In genomic region chr17:75535871-75536270, GRCh38 we compare ENCODE assay signal across 21 cellular contexts. TPM values are rescaled to one million over a fixed set of nuclear protein-coding genes. Genes with fewer than 3 reads are reported as not detected.
DNase-seq lines count a peak whose midpoint lies in the region; ATAC-seq and TF ChIP-seq lines count a peak whose summit lies in the region.
"Had no signal": no experiment of that assay in that cellular context is flagged by ENCODE, and none has a peak within 500 bp of the region (broad histone marks: within the 10 kb centered on the region; RNA-seq: fewer than 3 reads in every experiment).

No MANE protein-coding gene starts in this region.

- peak overlapping the region; percentile 86 for H3K27ac Mint-ChIP-seq in T-helper 2 cell treated with Interferon-gamma antibody and Interleukin-4, amounts not matched to agents 5 μg/mL and 100 μg/mL, for 36 hours
- H3K27ac Mint-ChIP-seq in T-helper 17 cell, result peak overlapping the region; percentile 90
- H3K27ac Mint-ChIP-seq: activated B cell treated with CpG ODN at 0.5 μM for 24 hours, B cell had no signal

- 88 to 93% (median 91%) methylated on average over 8 of the region's 8 CpGs for WGBS in spleen, 5 donors

- H3K9ac ChIP-seq in colonic mucosa (ENCODE audit: low read depth in 2 of 2, low read length in 2 of 2), result peak overlapping the region in 1 of 2 donors; percentile 60
- H3K9ac ChIP-seq: KMS-11 had no signal

- H3K27ac ChIP-seq in colonic mucosa, result peak overlapping the region; percentile 80
- peak overlapping the region in 6 of 8 donors; percentile 42 to 87 (median 66) for H3K27ac ChIP-seq in spleen
- H3K27ac ChIP-seq: 22Rv1, gastroesophageal sphincter, KMS-11 had no signal

- peaks cover 2% of the 10 kb centered on the region for H3K36me3 Mint-ChIP-seq in T-helper 2 cell treated with Interferon-gamma antibody and Interleukin-4, amounts not matched to agents 5 μg/mL and 100 μg/mL, for 36 hours (ENCODE audit: low read depth)
- H3K36me3 Mint-ChIP-seq in T-helper 17 cell (ENCODE audit: low read depth), result no peaks in the 10 kb centered on the region

- no peaks in the 10 kb centered on the region for H3K27me3 Mint-ChIP-seq in T-helper 2 cell treated with Interferon-gamma antibody and Interleukin-4, amounts not matched to agents 5 μg/mL and 100 μg/mL, for 36 hours (ENCODE audit: low read depth)
- no peaks in the 10 kb centered on the region for H3K27me3 Mint-ChIP-seq in T-helper 17 cell
- H3K27me3 Mint-ChIP-seq: activated B cell treated with CpG ODN at 0.5 μM for 24 hours, B cell had no signal

- H3K4me1 ChIP-seq in colonic mucosa (peaks cover 40% of the 10 kb centered on the region), spleen (peaks cover 0 to 47% (median 31%) of the 10 kb centered on the region in 6 donors)
- H3K4me1 ChIP-seq: gastroesophageal sphincter had no signal

- peaks cover 22% of the 10 kb centered on the region for H3K4me1 Mint-ChIP-seq in T-helper 2 cell treated with Interferon-gamma antibody and Interleukin-4, amounts not matched to agents 5 μg/mL and 100 μg/mL, for 36 hours (ENCODE audit: low read depth)
- H3K4me1 Mint-ChIP-seq in T-helper 17 cell, result peaks cover 18% of the 10 kb centered on the region

- no peak for TF ChIP-seq POLR2A in spleen (IDR thresholded peaks at IDR 0.05)

- H3K4me3 Mint-ChIP-seq in T-helper 2 cell treated with Interferon-gamma antibody and Interleukin-4, amounts not matched to agents 5 μg/mL and 100 μg/mL, for 36 hours, result no peak overlapping the region
- H3K4me3 Mint-ChIP-seq in T-helper 17 cell, result no peak overlapping the region
- H3K4me3 Mint-ChIP-seq: activated B cell treated with CpG ODN at 0.5 μM for 24 hours, B cell had no signal

- no peak for TF ChIP-seq CTCF in colonic mucosa (IDR thresholded peaks at IDR 0.05)
- TF ChIP-seq CTCF in spleen (IDR thresholded peaks at IDR 0.05 in 8 of 11, conservative IDR thresholded peaks at IDR 0.05 in 3 of 11), result no peak

- H3K27me3 ChIP-seq in colonic mucosa (no peaks in the 10 kb centered on the region), spleen (replicated peaks in 1 of 7) (no peaks in the 10 kb centered on the region)
- H3K27me3 ChIP-seq: gastroesophageal sphincter had no signal

- ATAC-seq in T-helper 17 cell, result no peak
- ATAC-seq: gastroesophageal sphincter, left lobe of liver had no signal

- H3K36me3 ChIP-seq in colonic mucosa (peaks cover 3% of the 10 kb centered on the region), spleen (peaks cover 0 to 29% (median 2%) of the 10 kb centered on the region in 6 donors)
- H3K36me3 ChIP-seq: gastroesophageal sphincter had no signal

- no peaks in the 10 kb centered on the region for H3K9me3 Mint-ChIP-seq in T-helper 2 cell treated with Interferon-gamma antibody and Interleukin-4, amounts not matched to agents 5 μg/mL and 100 μg/mL, for 36 hours
- H3K9me3 Mint-ChIP-seq: activated B cell treated with CpG ODN at 0.5 μM for 24 hours had no signal

- no peak for DNase-seq in T-helper 2 cell treated with Interferon-gamma antibody and Interleukin-4, amounts not matched to agents 5 μg/mL and 100 μg/mL, for 36 hours (ENCODE audit: low spot score)
- DNase-seq in T-helper 2 cell (no peak), T-helper 17 cell (no peak), colonic mucosa (no peak), spleen (no peak), superior temporal gyrus (ENCODE audit: extremely low spot score) (no peak), UCSD-AML1 (lab: John Stamatoyannopoulos, UW; ENCODE audit: unreplicated experiment) (no peak)
- no peak for DNase-seq in activated CD4-positive, CD25-positive, alpha-beta regulatory T cell treated with anti-CD3 and anti-CD28 coated beads, Interleukin-2, amount 50 U/mL, for 72 hours
- DNase-seq: activated B cell treated with CpG ODN at 0.5 μM for 24 hours, dermis blood vessel endothelial cell, DMS153, GF-D8, HCEC 1CT, NCI-H2029 treated with DMSO at 0.1 percent for 48 hours, NCI-H446 treated with DMSO at 0.1 percent for 48 hours, Right ventricle myocardium superior had no signal

- intact Hi-C loops in colonic mucosa (cut with DNase I) (no loop called here), spleen (cut with DNase I; ENCODE audit: low total_unique reads) (no loop called here)

- H3K9me3 ChIP-seq in T-helper 17 cell (ENCODE audit: control insufficient read depth, low read length, poor library complexity, severe bottlenecking) (no peaks in the 10 kb centered on the region), colonic mucosa (no peaks in the 10 kb centered on the region), spleen (no peaks in the 10 kb centered on the region)
- H3K9me3 ChIP-seq: gastroesophageal sphincter had no signal

- no peak overlapping the region for H3K4me3 ChIP-seq in colonic mucosa
- H3K4me3 ChIP-seq in spleen, result no peak overlapping the region
- H3K4me3 ChIP-seq: gastroesophageal sphincter had no signal

RNA-seq across cellular contexts. Expression of gene LLGL2, which starts 10.4 kb away (rescaled TPM):
- total RNA-seq in T-helper 17 cell (10 to 100 TPM; 39.3 to 41.9 TPM), colonic mucosa (100 to 1,000 TPM; 401 to 497 TPM), spleen (10 to 100 TPM; 44.0 to 97.8 (median 75.1) TPM)
- 100 to 1,000 TPM in 1 of 3 donors, 10 to 100 TPM in 2; 28.6 to 153 (median 92.6) TPM for polyA plus RNA-seq in spleen

RNA-seq across cellular contexts. Expression of gene TSEN54, which starts 19.5 kb away (rescaled TPM):
- total RNA-seq in T-helper 17 cell (10 to 100 TPM; 49.7 to 56.5 TPM), colonic mucosa (10 to 100 TPM; 29.7 to 50.7 TPM), spleen (10 to 100 TPM; 31.0 to 58.1 (median 35.4) TPM)
- 10 to 100 TPM; 40.8 to 87.8 (median 68.9) TPM for polyA plus RNA-seq in spleen

RNA-seq across cellular contexts. Expression of gene CASKIN2, which starts 20.5 kb away (rescaled TPM):
- total RNA-seq in T-helper 17 cell, result under 1 TPM; 0.08 to 0.40 TPM
- total RNA-seq in colonic mucosa, result 10 to 100 TPM; 26.5 to 28.6 TPM
- 100 to 1,000 TPM in 3 of 7 donors, 10 to 100 TPM in 4; 33.5 to 135 (median 51.1) TPM for total RNA-seq in spleen
- polyA plus RNA-seq in spleen, result 10 to 100 TPM in 1 of 3 donors, 1 to 10 TPM in 2; 4.7 to 27.8 (median 6.2) TPM

RNA-seq across cellular contexts. Expression of gene MYO15B, which starts 51.7 kb away (rescaled TPM):
- 10 to 100 TPM; 42.2 to 69.3 TPM for total RNA-seq in T-helper 17 cell
- 100 to 1,000 TPM; 210 to 462 TPM for total RNA-seq in colonic mucosa
- 100 to 1,000 TPM; 203 to 569 (median 292) TPM for total RNA-seq in spleen
- polyA plus RNA-seq in spleen, result 100 to 1,000 TPM; 123 to 551 (median 402) TPM

Comparison
In these comparisons a context has a peak if more than half of its experiments do, and no peak if none do; other contexts are left out.
1. RNA of gene LLGL2, which starts 10.4 kb away (total RNA-seq): 401 to 497 TPM in colonic mucosa; 44.0 to 97.8 TPM in spleen and 39.3 to 41.9 TPM in T-helper 17 cell; every median in the first group is over 4 times any median in the second.
2. RNA of gene CASKIN2, which starts 20.5 kb away (total RNA-seq): 33.5 to 135 TPM in spleen and 26.5 to 28.6 TPM in colonic mucosa; 0.08 to 0.40 TPM in T-helper 17 cell; every median in the first group is over 10 times any median in the second.